8 cellular contexts compared by ENCODE assay signal in genomic region chr18:13376841-13377351, GRCh38.
A peak's percentile ranks its signal among the peaks of the same experiment; 100 is the strongest.
DNase-seq lines count a peak whose midpoint lies in the region; ATAC-seq and TF ChIP-seq lines count a peak whose summit lies in the region.

No MANE protein-coding gene starts in this region.

- H3K4me1 ChIP-seq in CD8-positive, alpha-beta T cell (ENCODE audit: insufficient read depth, low read length), result peaks cover 83% of the 10 kb centered on the region
- peaks cover 9 to 40% (median 27%) of the 10 kb centered on the region in 4 donors for H3K4me1 ChIP-seq in transverse colon

- in situ Hi-C loops in transverse colon (cut with MboI; ENCODE audit: low pct_ligation_motif_present in 1 of 4, low pct_unique_long_range_greater_than_20kb in 1 of 4, low sequenced_read_pairs in 3 of 4), result loop anchor here in 1 of 4 donors (25.0 kb wide), 1 partner anchor 140 kb away; no protein-coding TSS in a partner anchor

- peak overlapping the region; percentile 33 for H3K27ac ChIP-seq in CD8-positive, alpha-beta T cell (ENCODE audit: low read depth, low read length)
- peak overlapping the region in 1 of 4 donors; percentile 2 for H3K27ac ChIP-seq in transverse colon

- POLR2A ChIA-PET in CD8-positive, alpha-beta T cell (lab: Charles Lee), result interaction anchor here (0.7 to 2.2 kb wide), 3 partner anchors 12 to 161 kb away, joined by 3 to 5 read pairs (median 4); partner anchors contain the start of gene LDLRAD4

- intact Hi-C loops in CD8-positive, alpha-beta T cell (cut with DNase I, micrococcal nuclease), result loop anchor here (5.0 kb wide), 7 partner anchors 65 to 240 kb away; partner anchors contain the start of gene LDLRAD4 (in 1 of the 2)
- intact Hi-C loops in activated CD4-positive, alpha-beta T cell treated with anti-CD3 and anti-CD28 coated beads, Interleukin-2, amount 10 ng/mL, durations not matched to agents 24 days and 14 days (cut with micrococcal nuclease), result loop anchor here (1.0 to 5.0 kb wide), 7 partner anchors 61 to 386 kb away; partner anchors contain the start of gene CEP192
- intact Hi-C loops in transverse colon (cut with DNase I; ENCODE audit: low total_unique reads), result loop anchor here (5.0 kb wide), 1 partner anchor 155 kb away; no protein-coding TSS in a partner anchor

- TF ChIP-seq POLR2A in transverse colon (IDR thresholded peaks at IDR 0.05), result no peak

- CTCF ChIA-PET in CD8-positive, alpha-beta T cell (lab: Charles Lee), result interaction anchor here (1.2 to 2.0 kb wide), 3 partner anchors 158 to 235 kb away, joined by 3 to 7 read pairs (median 5); partner anchors contain the start of gene LDLRAD4

- H3K4me3 Mint-ChIP-seq in CD8-positive, alpha-beta T cell, result peak overlapping the region; percentile 64
- peak overlapping the region; percentile 74 for H3K4me3 Mint-ChIP-seq in activated CD4-positive, alpha-beta T cell treated with anti-CD3 and anti-CD28 coated beads, Interleukin-2, amount 10 ng/mL, durations not matched to agents 24 days and 14 days
- H3K4me3 Mint-ChIP-seq in activated naive CD8-positive, alpha-beta T cell treated with anti-CD3 and anti-CD28 coated beads for 36 hours, result peak overlapping the region; percentile 59

- no peaks in the 10 kb centered on the region for H3K27me3 Mint-ChIP-seq in CD8-positive, alpha-beta T cell (ENCODE audit: low read depth)
- H3K27me3 Mint-ChIP-seq in activated CD4-positive, alpha-beta T cell treated with anti-CD3 and anti-CD28 coated beads, Interleukin-2, amount 10 ng/mL, durations not matched to agents 24 days and 14 days, result no peaks in the 10 kb centered on the region
- no peaks in the 10 kb centered on the region for H3K27me3 Mint-ChIP-seq in activated naive CD8-positive, alpha-beta T cell treated with anti-CD3 and anti-CD28 coated beads for 36 hours

- no peaks in the 10 kb centered on the region for H3K9me3 Mint-ChIP-seq in CD8-positive, alpha-beta T cell
- no peaks in the 10 kb centered on the region for H3K9me3 Mint-ChIP-seq in activated CD4-positive, alpha-beta T cell treated with anti-CD3 and anti-CD28 coated beads, Interleukin-2, amount 10 ng/mL, durations not matched to agents 24 days and 14 days
- H3K9me3 Mint-ChIP-seq in activated naive CD8-positive, alpha-beta T cell treated with anti-CD3 and anti-CD28 coated beads for 36 hours, result no peaks in the 10 kb centered on the region

- peak; percentile 63 for ATAC-seq in CD8-positive, alpha-beta T cell
- ATAC-seq in HG03175 (IDR thresholded peaks at IDR 0.05; ENCODE audit: unreplicated experiment), result no peak

- DNase-seq in CD8-positive, alpha-beta T cell, result peak in 6 of 7 experiments; percentile 39 to 80 (median 71)
- peak; percentile 92 for DNase-seq in activated CD4-positive, alpha-beta T cell treated with anti-CD3 and anti-CD28 coated beads, Interleukin-2, amount 10 ng/mL, durations not matched to agents 24 days and 14 days
- DNase-seq in activated naive CD8-positive, alpha-beta T cell treated with anti-CD3 and anti-CD28 coated beads for 36 hours, result peak; percentile 77
- peak in 3 of 4 experiments; percentile 41 to 63 (median 57) for DNase-seq in stimulated activated CD4-positive, alpha-beta T cell treated with anti-CD3 and anti-CD28 coated beads, Interleukin-1b, Interleukin-23, amount 100 ng/mL, for 24 hours (ENCODE audit: low read depth in 4 of 4, low spot score in 1 of 4)
- no peak for DNase-seq in epidermal melanocyte (ENCODE audit: insufficient read length, low spot score)
- DNase-seq in NOMO-1 treated with dmso at 0.1 percent for 144 hours (lab: John Stamatoyannopoulos, UW; ENCODE audit: unreplicated experiment), result no peak
- DNase-seq in transverse colon, result no peak

- H3K4me3 ChIP-seq in CD8-positive, alpha-beta T cell (ENCODE audit: low read depth, low read length), result no peak overlapping the region
- no peak overlapping the region for H3K4me3 ChIP-seq in transverse colon

- H3K4me1 Mint-ChIP-seq in CD8-positive, alpha-beta T cell (ENCODE audit: low read depth), result peaks cover 73% of the 10 kb centered on the region
- H3K4me1 Mint-ChIP-seq in activated CD4-positive, alpha-beta T cell treated with anti-CD3 and anti-CD28 coated beads, Interleukin-2, amount 10 ng/mL, durations not matched to agents 24 days and 14 days, result peaks cover 70% of the 10 kb centered on the region
- H3K4me1 Mint-ChIP-seq in activated naive CD8-positive, alpha-beta T cell treated with anti-CD3 and anti-CD28 coated beads for 36 hours, result peaks cover 87% of the 10 kb centered on the region

- peak overlapping the region; percentile 91 for H3K27ac Mint-ChIP-seq in CD8-positive, alpha-beta T cell
- peak overlapping the region; percentile 93 for H3K27ac Mint-ChIP-seq in activated CD4-positive, alpha-beta T cell treated with anti-CD3 and anti-CD28 coated beads, Interleukin-2, amount 10 ng/mL, durations not matched to agents 24 days and 14 days
- H3K27ac Mint-ChIP-seq in activated naive CD8-positive, alpha-beta T cell treated with anti-CD3 and anti-CD28 coated beads for 36 hours, result peak overlapping the region; percentile 96

- WGBS in transverse colon (ENCODE audit: low coverage in 1 of 2), 2 donors, result 81 to 92% methylated on average over 8 to 14 of the region's 14 CpGs

- no peaks in the 10 kb centered on the region for H3K27me3 ChIP-seq in CD8-positive, alpha-beta T cell (ENCODE audit: insufficient read depth, low read length)
- H3K27me3 ChIP-seq in transverse colon, result no peaks in the 10 kb centered on the region

- no peaks in the 10 kb centered on the region for H3K36me3 Mint-ChIP-seq in CD8-positive, alpha-beta T cell
- H3K36me3 Mint-ChIP-seq in activated CD4-positive, alpha-beta T cell treated with anti-CD3 and anti-CD28 coated beads, Interleukin-2, amount 10 ng/mL, durations not matched to agents 24 days and 14 days (ENCODE audit: low read depth), result peaks cover 2% of the 10 kb centered on the region
- H3K36me3 Mint-ChIP-seq in activated naive CD8-positive, alpha-beta T cell treated with anti-CD3 and anti-CD28 coated beads for 36 hours, result no peaks in the 10 kb centered on the region

- H3K9me3 ChIP-seq in CD8-positive, alpha-beta T cell (ENCODE audit: low read length), result no peaks in the 10 kb centered on the region
- no peaks in the 10 kb centered on the region for H3K9me3 ChIP-seq in transverse colon

- no peak for TF ChIP-seq EP300 in transverse colon (IDR thresholded peaks at IDR 0.05; ENCODE audit: low read depth)

- TF ChIP-seq CTCF in CD8-positive, alpha-beta T cell (IDR thresholded peaks at IDR 0.05), result no peak
- TF ChIP-seq CTCF in transverse colon (IDR thresholded peaks at IDR 0.05), result no peak

- no peaks in the 10 kb centered on the region for H3K36me3 ChIP-seq in CD8-positive, alpha-beta T cell (ENCODE audit: insufficient read depth, low read length)
- no peaks in the 10 kb centered on the region for H3K36me3 ChIP-seq in transverse colon

Comparison
In these comparisons a context has a peak if more than half of its experiments do, and no peak if none do; other contexts are left out.
1. DNase-seq: peak in CD8-positive, alpha-beta T cell (6 of 7), activated CD4-positive, alpha-beta T cell treated with anti-CD3 and anti-CD28 coated beads, Interleukin-2, amount 10 ng/mL, durations not matched to agents 24 days and 14 days (single experiment), activated naive CD8-positive, alpha-beta T cell treated with anti-CD3 and anti-CD28 coated beads for 36 hours (single experiment) and stimulated activated CD4-positive, alpha-beta T cell treated with anti-CD3 and anti-CD28 coated beads, Interleukin-1b, Interleukin-23, amount 100 ng/mL, for 24 hours (3 of 4); none in epidermal melanocyte (single experiment), NOMO-1 treated with dmso at 0.1 percent for 144 hours (single experiment) and transverse colon (single experiment).
2. Peak in every context shown above with its lines, with median percentiles within 50 percentile points of each other: H3K27ac Mint-ChIP-seq and H3K4me3 Mint-ChIP-seq.